Comparison of ENCODE assay signal across 8 cellular contexts in the genomic region with DNA sequence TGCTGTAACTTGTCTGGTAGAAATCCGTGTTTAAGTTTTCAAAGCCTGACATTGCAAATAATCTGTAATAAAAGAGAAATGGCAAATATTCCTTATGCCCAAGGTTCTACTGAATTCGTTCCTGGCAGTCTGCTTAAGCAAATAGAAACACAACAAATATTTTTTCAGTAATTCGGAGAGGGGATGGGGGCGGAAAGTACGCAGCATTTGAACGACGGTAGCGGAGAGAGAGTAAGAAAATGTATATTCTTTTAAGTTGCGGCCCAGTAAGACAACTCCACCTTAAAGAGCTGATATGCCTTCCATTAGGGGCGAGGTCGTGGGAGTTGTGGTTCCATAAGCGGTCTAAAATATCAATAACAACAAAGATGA. TPM values are rescaled to one million over a fixed set of nuclear protein-coding genes. Genes with fewer than 3 reads are reported as not detected.
DNase-seq lines count a peak whose midpoint lies in the region; ATAC-seq and TF ChIP-seq lines count a peak whose summit lies in the region.

No MANE protein-coding gene starts in this region.

- peaks cover 37% of the 10 kb centered on the region for H3K4me1 ChIP-seq in body of pancreas
- H3K4me1 ChIP-seq in mononuclear cell (ENCODE audit: insufficient read depth, low read length): peaks cover 13% of the 10 kb centered on the region

- H3K4me3 ChIP-seq in AG04450 (ENCODE audit: low read depth, low read length): peak overlapping the region; percentile 87
- H3K4me3 ChIP-seq in body of pancreas: peak overlapping the region; percentile 69 to 96
- H3K4me3 ChIP-seq in mononuclear cell (ENCODE audit: low read length): peak overlapping the region; percentile 81

- H3K9me3 ChIP-seq in AG04450 (ENCODE audit: control insufficient read depth, insufficient read depth, low read length): no peaks in the 10 kb centered on the region
- H3K9me3 ChIP-seq in body of pancreas: no peaks in the 10 kb centered on the region
- H3K9me3 ChIP-seq in mononuclear cell (ENCODE audit: low read depth, low read length): no peaks in the 10 kb centered on the region

- peaks cover 0 to 4% of the 10 kb centered on the region in 2 donors for H3K36me3 ChIP-seq in body of pancreas (replicated peaks in 1 of 2; ENCODE audit: insufficient read depth in 1 of 2, low read depth in 2 of 2)

- H3K27ac ChIP-seq in AG04450 (ENCODE audit: low read depth, low read length) (peak overlapping the region; percentile 88), body of pancreas (peak overlapping the region; percentile 43 to 85 (median 82))

- no peak for TF ChIP-seq POLR2A in body of pancreas (IDR thresholded peaks at IDR 0.05)

- intact Hi-C loops in body of pancreas (cut with DNase I): no loop called here

- DNase-seq in AG04450 (ENCODE audit: low read depth, low spot score) (no peak), body of pancreas (no peak), kidney tubule cell (ENCODE audit: low spot score) (no peak), NCI-H510A treated with DMSO at 0.1 percent for 48 hours (lab: John Stamatoyannopoulos, UW) (no peak), epidermal melanocyte (ENCODE audit: insufficient read length, low spot score) (no peak)
- no peak for DNase-seq in activated CD4-positive, CD25-positive, alpha-beta regulatory T cell (lab: John Stamatoyannopoulos, UW)

- ATAC-seq in HG02571 (IDR thresholded peaks at IDR 0.05; ENCODE audit: unreplicated experiment) (peak; percentile 5), body of pancreas (no peak)

- CTCF ChIA-PET in AG04450 (lab: Charles Lee): interaction anchor here (1.1 to 1.5 kb wide), 2 partner anchors 11 to 28 kb away, joined by 3 to 4 read pairs; no protein-coding TSS in a partner anchor

- POLR2A ChIA-PET in AG04450 (lab: Yijun Ruan, JAX): interaction anchor here (0.7 to 1.5 kb wide), 5 partner anchors 18 to 1067 kb away, joined by 3 to 9 read pairs (median 3); no protein-coding TSS in a partner anchor

- H3K27me3 ChIP-seq in AG04450 (ENCODE audit: control insufficient read depth, insufficient read depth, low read length) (no peaks in the 10 kb centered on the region), body of pancreas (no peaks in the 10 kb centered on the region), mononuclear cell (ENCODE audit: insufficient read depth, low read length) (peaks cover 8% of the 10 kb centered on the region)

- 0 to 1% methylated on average over 12 of the region's 12 CpGs for WGBS in body of pancreas, 2 donors

- TF ChIP-seq CTCF in AG04450 (IDR thresholded peaks at IDR 0.05; ENCODE audit: low read depth, low read length) (no peak), body of pancreas (IDR thresholded peaks at IDR 0.05) (no peak)

RNA-seq across cellular contexts. Expression of gene YIPF5, which starts 0.6 kb away (rescaled TPM):
- polyA plus RNA-seq in AG04450 (2011; rRNA removed): 94.0 and 142 TPM in 2 replicates
- polyA minus RNA-seq in AG04450 (2011; rRNA and poly(A)+ RNA removed): 113 and 134 TPM in 2 replicates
- total RNA-seq in body of pancreas (10 to 100 TPM; 18.9 to 20.4 TPM), mononuclear cell (51.5 TPM)

RNA-seq across cellular contexts. Expression of gene KCTD16, which starts 0.8 kb away (rescaled TPM):
- 0.38 and 0.42 TPM in 2 replicates for polyA plus RNA-seq in AG04450 (2011; rRNA removed)
- polyA minus RNA-seq in AG04450 (2011; rRNA and poly(A)+ RNA removed): 1.00 and 1.1 TPM in 2 replicates
- total RNA-seq in body of pancreas: 1 to 10 TPM; 3.4 to 4.3 TPM
- total RNA-seq in mononuclear cell: under 0.01 TPM
